1 cellular context compared by ENCODE assay signal in genomic region chr2:11647834-11648600, GRCh38.
TF ChIP-seq lines count a peak whose summit lies in the region.

No MANE protein-coding gene starts in this region.

TF ChIP-seq in HepG2, 621 proteins besides CTCF, POLR2A, EP300 and RAD21 (continued from another document):
- TF ChIP-seq PATZ1 (CRISPR knock-in tag; IDR thresholded peaks at IDR 0.05) (no peak), SMC3 (IDR thresholded peaks at IDR 0.05; ENCODE audit: low read length) (0 out of 2 replicates have a peak, but pooled peaks have one; percentile 4), SRY (CRISPR knock-in tag; IDR thresholded peaks at IDR 0.05) (no peak)
